Comparison of ENCODE assay signal across 8 cellular contexts in the genomic region with DNA sequence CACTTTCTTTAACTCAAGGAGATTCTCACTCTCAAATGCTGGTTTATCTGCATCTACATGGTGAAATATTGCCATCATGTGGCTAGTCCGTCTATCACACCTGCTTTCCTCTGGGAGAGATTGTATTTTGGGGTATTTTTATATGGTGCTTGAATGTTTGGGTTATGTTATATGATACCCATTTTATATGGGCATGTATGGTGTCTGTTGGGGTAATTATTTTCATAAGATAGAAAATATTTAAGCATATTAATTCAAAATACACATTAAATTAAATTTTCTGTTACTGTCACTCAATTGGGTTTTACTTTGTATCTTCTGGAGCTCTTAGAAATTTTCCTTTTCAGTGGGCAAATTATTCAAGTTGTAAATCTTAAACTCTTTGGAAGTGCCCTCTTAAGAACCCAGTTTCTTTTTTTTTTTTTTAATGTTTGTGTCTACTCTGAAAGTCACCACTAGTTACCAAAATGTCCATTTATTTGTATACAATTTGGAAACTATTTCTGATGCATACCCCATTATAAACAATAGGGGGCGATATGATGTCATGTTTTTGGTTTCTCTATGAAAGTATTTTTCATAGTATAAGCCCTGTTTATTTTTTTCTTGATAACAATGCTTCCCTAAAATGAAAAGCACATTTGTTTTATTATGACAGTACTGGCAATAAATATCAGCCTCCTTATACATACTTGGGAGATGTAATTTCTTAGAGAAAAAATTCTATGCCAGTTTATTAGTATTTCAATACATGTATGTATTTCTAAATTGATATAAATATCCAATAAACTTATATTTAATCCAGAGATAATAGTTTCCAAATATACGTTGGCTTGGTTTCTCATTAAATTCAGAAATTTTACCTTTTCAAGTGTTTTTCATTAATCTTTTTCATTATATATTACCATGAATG. TPM values are rescaled to one million over a fixed set of nuclear protein-coding genes. Genes with fewer than 3 reads are reported as not detected.
DNase-seq lines count a peak whose midpoint lies in the region; ATAC-seq, FAIRE-seq and TF ChIP-seq lines count a peak whose summit lies in the region.

No MANE protein-coding gene starts in this region.

- DNase-seq in D721Med (ENCODE audit: insufficient read length, low spot score) = no peak
- DNase-seq in NCI-H345 (lab: John Stamatoyannopoulos, UW) = peak; percentile 23
- peak; percentile 53 for DNase-seq in astrocyte of the hippocampus (ENCODE audit: low read depth, low spot score)
- peak; percentile 62 for DNase-seq in left kidney (ENCODE audit: low read depth, low spot score)
- DNase-seq in activated effector memory CD4-positive, alpha-beta T cell treated with Interleukin-2 at 50 U/mL for 16 hours = no peak
- no peak for DNase-seq in occipital lobe (lab: John Stamatoyannopoulos, UW)

- FAIRE-seq in D721Med (lab: Jason Lieb, UNC) = peak; percentile 94

- TF ChIP-seq CTCF in D721Med (IDR thresholded peaks at IDR 0.05; ENCODE audit: insufficient read depth, missing control alignments) = peak; percentile 80

- ATAC-seq in GM18909 (IDR thresholded peaks at IDR 0.05; ENCODE audit: poor library complexity, unreplicated experiment) (peak; percentile 87), HG03103 (IDR thresholded peaks at IDR 0.05; ENCODE audit: low read depth, unreplicated experiment) (peak; percentile 88)

RNA-seq across cellular contexts. Expression of gene PLSCR5, which starts 36.1 kb away (rescaled TPM):
- total RNA-seq in occipital lobe = not detected

Comparison
In these comparisons a context has a peak if more than half of its experiments do, and no peak if none do; other contexts are left out.
1. DNase-seq: peak in NCI-H345 (single experiment), astrocyte of the hippocampus (single experiment) and left kidney (single experiment); none in D721Med (single experiment), activated effector memory CD4-positive, alpha-beta T cell treated with Interleukin-2 at 50 U/mL for 16 hours (single experiment) and occipital lobe (single experiment).